Comparison of ENCODE assay signal across 8 cellular contexts in genomic region chr6:7589949-7590917, GRCh38. TPM values are rescaled to one million over a fixed set of nuclear protein-coding genes. Genes with fewer than 3 reads are reported as not detected.
DNase-seq lines count a peak whose midpoint lies in the region; ATAC-seq and TF ChIP-seq lines count a peak whose summit lies in the region.

Gene SNRNP48 (plus strand): TSS chr6:7590198. CDS start chr6:7590258, 60 bp downstream.

- peak within 1 kb of the TSS; percentile 80 for H2AK5ac ChIP-seq in trophoblast cell (ENCODE audit: low read length)

- H3K79me1 ChIP-seq in trophoblast cell (ENCODE audit: low read length), result peaks cover 5% of the 10 kb centered on the region

- H3K23ac ChIP-seq in trophoblast cell (ENCODE audit: low read length), result no peak within 1 kb of the TSS

- H3K36me3 ChIP-seq in trophoblast cell (ENCODE audit: control insufficient read depth in 1 of 2, insufficient read depth in 2 of 2, low read length in 2 of 2) (peaks cover 4 to 6% of the 10 kb centered on the region in 2 experiments), transverse colon (peaks cover 0 to 14% (median 6%) of the 10 kb centered on the region in 4 donors)

- no peak for TF ChIP-seq CTCF in GM12864 (IDR thresholded peaks at IDR 0.05; ENCODE audit: low read depth, low read length, missing control alignments)
- TF ChIP-seq CTCF in transverse colon (IDR thresholded peaks at IDR 0.05), result no peak

- peak within 1 kb of the TSS; percentile 97 for H2AFZ ChIP-seq in trophoblast cell (ENCODE audit: insufficient read depth, low read length, poor library complexity)

- H3K27me3 ChIP-seq in trophoblast cell (ENCODE audit: insufficient read depth, low read length), result no peaks in the 10 kb centered on the region
- H3K27me3 ChIP-seq in transverse colon, result no peaks in the 10 kb centered on the region

- peak; percentile 87 for TF ChIP-seq POLR2A in transverse colon (IDR thresholded peaks at IDR 0.05)

- peak within 1 kb of the TSS; percentile 91 for H3K9ac ChIP-seq in trophoblast cell (ENCODE audit: low read length)

- DNase-seq in GM12864 (ENCODE audit: low read depth) (peak; percentile 78), NCI-H1417 (lab: John Stamatoyannopoulos, UW) (peak; percentile 90 to 96 (median 96)), SW 1271 (lab: John Stamatoyannopoulos, UW) (peak; percentile 81 to 95), cardiac septum (ENCODE audit: low spot score) (peak; percentile 97), trophoblast cell (peak; percentile 93 to 97), transverse colon (peak; percentile 96)
- DNase-seq in activated naive CD8-positive, alpha-beta T cell treated with anti-CD3 and anti-CD28 coated beads, Interleukin-2, amount 50 U/mL, for 16 hours (ENCODE audit: low read depth, low spot score), result peak; percentile 82

- in situ Hi-C loops in transverse colon (cut with MboI; ENCODE audit: low pct_ligation_motif_present in 1 of 4, low pct_unique_long_range_greater_than_20kb in 1 of 4, low sequenced_read_pairs in 3 of 4), result loop anchor here in 3 of 4 donors (10.0 to 25.0 kb wide), 3 partner anchors 178 to 903 kb away; no protein-coding TSS in a partner anchor

- peak; percentile 100 for ATAC-seq in HG02759 (IDR thresholded peaks at IDR 0.05; ENCODE audit: unreplicated experiment)

- peak within 1 kb of the TSS; percentile 98 for H3K4ac ChIP-seq in trophoblast cell (ENCODE audit: low read depth, low read length)

- H3K9me3 ChIP-seq in trophoblast cell (ENCODE audit: insufficient read depth, low read depth, low read length) (no peaks in the 10 kb centered on the region), transverse colon (no peaks in the 10 kb centered on the region)

- peak within 1 kb of the TSS; percentile 97 for H3K18ac ChIP-seq in trophoblast cell (ENCODE audit: low read length)

- peaks cover 13% of the 10 kb centered on the region for H3K79me2 ChIP-seq in trophoblast cell (ENCODE audit: control insufficient read depth, insufficient read depth, low read length, poor library complexity)

- TF ChIP-seq EP300 in transverse colon (IDR thresholded peaks at IDR 0.05; ENCODE audit: low read depth), result no peak

- H4K8ac ChIP-seq in trophoblast cell (ENCODE audit: low read depth, low read length), result peak within 1 kb of the TSS; percentile 95

- intact Hi-C loops in cardiac septum (cut with DNase I), result loop anchor here (2.0 kb wide), 1 partner anchor 277 kb away; the partner anchor contains the start of gene SSR1
- intact Hi-C loops in transverse colon (cut with DNase I; ENCODE audit: low total_unique reads), result no loop called here

- peak within 1 kb of the TSS; percentile 85 for H4K12ac ChIP-seq in trophoblast cell (ENCODE audit: low read depth, low read length)

- H2BK5ac ChIP-seq in trophoblast cell (ENCODE audit: low read depth, low read length, poor library complexity), result peak within 1 kb of the TSS; percentile 89

- peak within 1 kb of the TSS; percentile 95 for H3K14ac ChIP-seq in trophoblast cell (ENCODE audit: low read length)

- no peak within 1 kb of the TSS for H3K27ac ChIP-seq in trophoblast cell (ENCODE audit: low read depth, low read length)
- H3K27ac ChIP-seq in transverse colon, result peak within 1 kb of the TSS; percentile 75 to 87 (median 87)

- H3K4me3 ChIP-seq in GM12864 (ENCODE audit: low read depth, low read length) (peak within 1 kb of the TSS; percentile 94), trophoblast cell (ENCODE audit: low read depth, low read length) (peak within 1 kb of the TSS; percentile 90), transverse colon (peak within 1 kb of the TSS; percentile 68 to 95 (median 92))

- peak within 1 kb of the TSS; percentile 72 for H4K91ac ChIP-seq in trophoblast cell (ENCODE audit: low read depth, low read length)

- H3K4me2 ChIP-seq in trophoblast cell (ENCODE audit: low read length), result peak within 1 kb of the TSS; percentile 73

- WGBS in trophoblast cell (ENCODE audit: extremely low coverage, insufficient coverage, insufficient read length), result no CpG with 5 or more reads among the region's 72 CpGs
- WGBS in transverse colon (ENCODE audit: low coverage in 1 of 2), 2 donors, result 1 to 3% methylated on average over 11 to 67 of the region's 72 CpGs

- H3K4me1 ChIP-seq in trophoblast cell (ENCODE audit: control insufficient read depth in 1 of 2, insufficient read depth in 2 of 2, low read length in 2 of 2) (peaks cover 5 to 7% of the 10 kb centered on the region in 2 experiments), transverse colon (peaks cover 3 to 58% (median 31%) of the 10 kb centered on the region in 4 donors)

- no peak within 1 kb of the TSS for H2BK12ac ChIP-seq in trophoblast cell (ENCODE audit: low read length)

- H2BK120ac ChIP-seq in trophoblast cell (ENCODE audit: insufficient read depth, low read length, poor library complexity), result peak within 1 kb of the TSS; percentile 88

RNA-seq across cellular contexts. Expression of gene SNRNP48, which starts in this region (rescaled TPM):
- 13.4 TPM for total RNA-seq in cardiac septum
- 11.8 and 12.3 TPM in 2 replicates for polyA plus RNA-seq in trophoblast cell (2013)
- 10 to 100 TPM in 3 of 4 donors, 1 to 10 TPM in 1; 7.9 to 31.8 (median 16.6) TPM for total RNA-seq in transverse colon
